34 cellular contexts compared by ENCODE assay signal in the genomic region with DNA sequence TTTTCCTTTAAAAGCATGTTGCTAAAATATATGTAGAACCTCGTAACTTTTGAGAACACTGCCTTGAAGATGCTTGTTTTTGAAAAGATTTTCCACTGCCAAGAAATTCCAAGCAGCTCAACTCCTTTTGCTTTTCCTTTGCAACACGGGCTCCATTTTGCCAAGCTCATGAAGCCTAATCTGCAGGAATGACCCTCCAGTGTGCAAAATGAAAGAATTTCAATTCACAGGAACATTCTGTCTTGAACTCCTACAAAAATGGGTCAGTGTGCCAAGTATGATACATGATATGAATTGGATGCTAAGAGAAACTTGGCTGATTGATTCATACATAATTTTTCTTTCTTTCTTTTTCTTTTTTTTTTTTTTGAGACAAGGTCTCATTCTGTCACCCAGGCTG.
"Had no signal": no experiment of that assay in that cellular context is flagged by ENCODE, and none has a peak within 500 bp of the region (broad histone marks: within the 10 kb centered on the region; RNA-seq: fewer than 3 reads in every experiment).

No MANE protein-coding gene starts in this region.

- DNase-seq: activated CD4-positive, alpha-beta T cell treated with anti-CD3 and anti-CD28 coated beads for 36 hours; activated CD4-positive, alpha-beta T cell treated with anti-CD3 and anti-CD28 coated beads, Interleukin-2, amount 10 ng/mL, durations not matched to agents 7 days and 5 days; activated CD4-positive, alpha-beta T cell treated with anti-CD3 and anti-CD28 coated beads, Interleukin-2, amount 50 U/mL, for 48 hours; activated CD8-positive, alpha-beta memory T cell treated with anti-CD3 and anti-CD28 coated beads, Interleukin-2, amount 50 U/mL, for 4 hours; activated gamma-delta T cell treated with Interleukin-2 at 50 U/mL for 16 hours; activated naive CD4-positive, alpha-beta T cell treated with anti-CD3 and anti-CD28 coated beads for 36 hours; activated T-cell treated with anti-CD3 and anti-CD28 coated beads for 4 hours; activated T-cell treated with anti-CD3 and anti-CD28 coated beads, Interleukin-2, amount 50 U/mL, for 4 hours; amniotic stem cell; aorta; brain microvascular endothelial cell; Kasumi-1; KBM-7; MG63; NCI-H1048; NCI-H1105 treated with DMSO at 0.1 percent for 48 hours; NCI-H1436; NCI-H1694; NCI-H1930; NCI-H2081 treated with DMSO at 0.1 percent for 48 hours; NCI-H510A; NCI-H526; NCI-H748 treated with DMSO at 0.1 percent for 48 hours; NK-92 treated with Interleukin-12 subunit alpha and Interleukin-12 subunit beta, amount 100 ng/mL, for 24 hours; PC-3; Peyer's patch; RPMI8226; SHP77 treated with DMSO at 0.1 percent for 48 hours had no signal

- H3K27ac ChIP-seq: brain microvascular endothelial cell, Peyer's patch, SJSA1 had no signal

- ATAC-seq: activated CD4-positive, alpha-beta T cell treated with anti-CD3 and anti-CD28 coated beads for 36 hours; activated CD4-positive, CD25-positive, alpha-beta regulatory T cell treated with anti-CD3 and anti-CD28 coated beads, Interleukin-2, amount 50 U/mL, for 24 hours; activated naive CD4-positive, alpha-beta T cell treated with anti-CD3 and anti-CD28 coated beads, Interleukin-2, amount 50 U/mL, for 72 hours; activated T-cell treated with anti-CD3 and anti-CD28 coated beads, Interleukin-2, amount 50 U/mL, for 4 hours; PC-3; WTC11 had no signal

- FAIRE-seq: TTC549 had no signal

- H3K4me3 ChIP-seq: MG63, Peyer's patch, SJSA1 had no signal

- H3K27me3 ChIP-seq: brain microvascular endothelial cell, MG63, Peyer's patch, SJSA1 had no signal

- H3K9me3 ChIP-seq: MG63, Peyer's patch, SJSA1, SK-N-SH had no signal

- H3K4me1 ChIP-seq: Peyer's patch, SJSA1 had no signal

- H3K36me3 ChIP-seq: brain microvascular endothelial cell, MG63, Peyer's patch, SJSA1 had no signal
